Comparison of ENCODE assay signal across 8 cellular contexts in the genomic region with DNA sequence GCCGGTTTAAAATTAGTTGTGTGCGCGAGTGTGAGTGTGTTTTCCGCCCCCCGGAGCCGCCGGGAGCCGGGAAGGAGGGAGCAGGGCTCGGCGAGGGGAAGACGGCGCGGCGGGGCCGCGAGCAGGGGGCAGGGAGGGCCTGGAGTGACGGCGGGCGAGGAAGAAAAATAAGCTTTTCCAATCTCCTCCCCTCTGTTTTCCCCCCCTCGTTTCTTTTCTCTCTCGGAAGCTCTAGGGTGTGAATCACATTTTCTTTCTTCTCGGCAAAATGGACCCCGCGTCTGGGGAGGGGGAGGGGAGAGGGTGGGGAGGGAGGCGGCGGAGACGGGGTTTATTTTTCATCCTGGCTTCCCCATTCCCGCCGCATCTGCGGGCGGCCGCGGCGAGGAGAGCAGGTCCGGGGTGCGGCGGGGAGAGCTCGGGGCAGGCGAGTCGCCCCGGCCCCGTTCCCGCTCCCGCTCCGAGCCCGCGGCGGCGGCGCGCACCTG. TPM values are rescaled to one million over a fixed set of nuclear protein-coding genes. Genes with fewer than 3 reads are reported as not detected.
DNase-seq lines count a peak whose midpoint lies in the region; ATAC-seq, FAIRE-seq and TF ChIP-seq lines count a peak whose summit lies in the region.

No MANE protein-coding gene starts in this region.

- H3K9me3 ChIP-seq in endodermal cell (ENCODE audit: control insufficient read depth, low read length), result no peaks in the 10 kb centered on the region
- H3K9me3 ChIP-seq in mesodermal cell (ENCODE audit: control insufficient read depth, low read length), result no peaks in the 10 kb centered on the region

- peak overlapping the region; percentile 99 for H3K27ac ChIP-seq in endodermal cell (ENCODE audit: low read depth, low read length)
- H3K27ac ChIP-seq in mesodermal cell (ENCODE audit: low read depth, low read length, severe bottlenecking), result peak overlapping the region; percentile 99

- H3K36me3 Mint-ChIP-seq in endodermal cell (ENCODE audit: low read depth), result peaks cover 6% of the 10 kb centered on the region

- FAIRE-seq in GM12892 (lab: Jason Lieb, UNC), result peak; percentile 5

- DNase-seq in GM12892 (ENCODE audit: insufficient read length) (peak; percentile 48), HPDE6-E6E7 (ENCODE audit: extremely low spot score) (peak; percentile 53), NOMO-1 (lab: John Stamatoyannopoulos, UW; ENCODE audit: unreplicated experiment in 2 of 2) (peak; percentile 52 to 87), endodermal cell (peak; percentile 88)
- DNase-seq in activated CD8-positive, alpha-beta memory T cell treated with anti-CD3 and anti-CD28 coated beads, Interleukin-2, amount 50 U/mL, for 24 hours (ENCODE audit: extremely low read depth), result peak; percentile 48
- DNase-seq in stimulated activated CD8-positive, alpha-beta memory T cell treated with anti-CD3 and anti-CD28 coated beads, Interleukin-12 subunit alpha, Interleukin-12 subunit beta, amount 100 ng/mL, for 4 hours (ENCODE audit: low read depth), result peak; percentile 62

- no peaks in the 10 kb centered on the region for H3K9me3 Mint-ChIP-seq in endodermal cell

- H3K4me3 ChIP-seq in endodermal cell (ENCODE audit: low read length), result peak overlapping the region; percentile 98
- peak overlapping the region; percentile 89 for H3K4me3 ChIP-seq in mesodermal cell (ENCODE audit: extremely low read depth, insufficient read depth, low read length, poor library complexity, severe bottlenecking)

- peak overlapping the region; percentile 87 for H3K9ac ChIP-seq in endodermal cell (ENCODE audit: extremely low read depth, low read length, poor library complexity, severe bottlenecking)

- 0% methylated on average over 46 of the region's 51 CpGs; no CpG with 5 or more reads in 1 of the 2 experiments for WGBS in endodermal cell (ENCODE audit: insufficient coverage in 1 of 2, insufficient read length in 1 of 2), 2 experiments
- 1% methylated on average over 18 to 30 of the region's 51 CpGs for WGBS in mesodermal cell (ENCODE audit: insufficient coverage in 2 of 2), 2 experiments

- H3K27me3 ChIP-seq in endodermal cell (ENCODE audit: control insufficient read depth, insufficient read depth, low read length, poor library complexity, severe bottlenecking), result no peaks in the 10 kb centered on the region

- H3K4me1 ChIP-seq in endodermal cell (ENCODE audit: control insufficient read depth, insufficient read depth, low read length) (no peaks in the 10 kb centered on the region), mesodermal cell (ENCODE audit: control insufficient read depth, insufficient read depth, low read length, poor library complexity, severe bottlenecking) (no peaks in the 10 kb centered on the region)

- no peaks in the 10 kb centered on the region for H3K36me3 ChIP-seq in endodermal cell (ENCODE audit: control insufficient read depth, insufficient read depth, low read length)
- no peaks in the 10 kb centered on the region for H3K36me3 ChIP-seq in mesodermal cell (ENCODE audit: control insufficient read depth, insufficient read depth, low read length)

- no peak for ATAC-seq in HG02884 (IDR thresholded peaks at IDR 0.05; ENCODE audit: unreplicated experiment)

- no peak overlapping the region for H3K4me3 Mint-ChIP-seq in endodermal cell

- H3K27ac Mint-ChIP-seq in endodermal cell, result peak overlapping the region; percentile 99

- H3K27me3 Mint-ChIP-seq in endodermal cell (ENCODE audit: insufficient read depth), result no peaks in the 10 kb centered on the region

- no peak for TF ChIP-seq CTCF in endodermal cell (conservative IDR thresholded peaks at IDR 0.05)

- H3K4me1 Mint-ChIP-seq in endodermal cell, result peaks cover 15% of the 10 kb centered on the region

- no peak; the same call in 1 of the 2 replicates for TF ChIP-seq POLR2A in GM12892 (IDR thresholded peaks at IDR 0.05; ENCODE audit: low read depth, low read length)

RNA-seq across cellular contexts. Expression of gene BICRAL, which starts 0.9 kb away (rescaled TPM):
- 7.1 TPM for polyA plus RNA-seq in GM12892 (2012; ENCODE audit: missing spikeins)
- total RNA-seq in endodermal cell, result 10 to 100 TPM; 11.6 to 14.9 TPM
- 7.7 TPM for polyA plus RNA-seq in endodermal cell (2013, experiment 1 of 2)
- 6.8 TPM for polyA plus RNA-seq in endodermal cell (2013, experiment 2 of 2)
- polyA plus RNA-seq in mesodermal cell (2013, experiment 1 of 2), result 6.2 TPM
- polyA plus RNA-seq in mesodermal cell (2013, experiment 2 of 2), result 5.7 TPM

RNA-seq across cellular contexts. Expression of gene TBCC, which starts 36.8 kb away (rescaled TPM):
- 14.1 TPM for polyA plus RNA-seq in GM12892 (2012; ENCODE audit: missing spikeins)
- 10 to 100 TPM; 16.7 to 21.9 TPM for total RNA-seq in endodermal cell
- 28.6 TPM for polyA plus RNA-seq in endodermal cell (2013, experiment 1 of 2)
- 21.4 TPM for polyA plus RNA-seq in endodermal cell (2013, experiment 2 of 2)
- polyA plus RNA-seq in mesodermal cell (2013, experiment 1 of 2), result 20.4 TPM
- 17.7 TPM for polyA plus RNA-seq in mesodermal cell (2013, experiment 2 of 2)
